ENCODE assay signal across 8 cellular contexts in the genomic region with DNA sequence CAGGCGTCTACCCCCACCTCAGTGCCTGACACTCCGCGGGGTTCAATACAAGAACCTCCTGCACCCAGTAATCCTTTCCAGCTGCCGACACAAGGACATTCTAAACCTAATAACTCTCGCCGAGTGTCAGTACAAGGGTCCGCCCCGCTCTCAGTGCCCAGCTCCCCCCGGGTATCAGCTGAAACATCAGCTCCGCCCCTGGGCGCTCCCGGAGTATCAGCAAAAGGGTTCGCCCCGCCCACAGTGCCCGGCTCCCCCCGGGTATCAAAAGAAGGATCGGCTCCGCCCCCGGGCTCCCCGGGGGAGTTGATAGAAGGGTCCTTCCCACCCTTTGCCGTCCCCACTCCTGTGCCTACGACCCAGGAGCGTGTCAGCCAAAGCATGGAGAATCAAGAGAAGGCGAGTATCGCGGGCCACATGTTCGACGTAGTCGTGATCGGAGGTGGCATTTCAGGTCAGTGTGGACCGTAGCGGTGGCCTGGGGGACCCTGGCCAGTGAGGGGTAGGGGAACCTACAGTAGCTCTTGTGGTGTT. TPM values are rescaled to one million over a fixed set of nuclear protein-coding genes. Genes with fewer than 3 reads are reported as not detected.
DNase-seq lines count a peak whose midpoint lies in the region; ATAC-seq, FAIRE-seq and TF ChIP-seq lines count a peak whose summit lies in the region.

Gene MAOA, plus strand, starts transcription at position 339 of the 534 bp plus-strand sequence. Its CDS starts 43 bp downstream, at position 382.

- no peaks in the 10 kb centered on the region for H3K9me3 Mint-ChIP-seq in activated naive CD8-positive, alpha-beta T cell treated with anti-CD3 and anti-CD28 coated beads, Interleukin-2, amount 50 U/mL, for 24 hours
- H3K9me3 Mint-ChIP-seq in HFFc6, result no peaks in the 10 kb centered on the region

- intact Hi-C loops in aorta (cut with DNase I), result loop anchor here (5.0 kb wide), 3 partner anchors 46 to 94 kb away; no protein-coding TSS in a partner anchor

- TF ChIP-seq CTCF in D721Med (IDR thresholded peaks at IDR 0.05; ENCODE audit: insufficient read depth, missing control alignments) (no peak), cardiac muscle cell (IDR thresholded peaks at IDR 0.05; ENCODE audit: low read depth, low read length) (no peak), omental fat pad (IDR thresholded peaks at IDR 0.05) (no peak), HFFc6 (IDR thresholded peaks at IDR 0.05) (no peak)

- DNase-seq in D721Med (ENCODE audit: insufficient read length, low spot score) (peak; percentile 13), OCI-M1 (lab: John Stamatoyannopoulos, UW) (peak; percentile 59), cardiac muscle cell (ENCODE audit: low read depth in 1 of 2, low spot score in 1 of 2) (peak; percentile 35 to 46), omental fat pad (ENCODE audit: low spot score) (peak; percentile 41), aorta (peak; percentile 84 to 92), HFFc6 (no peak), NCI-H1694 treated with DMSO at 0.1 percent for 48 hours (lab: John Stamatoyannopoulos, UW) (no peak)
- DNase-seq in activated naive CD8-positive, alpha-beta T cell treated with anti-CD3 and anti-CD28 coated beads, Interleukin-2, amount 50 U/mL, for 24 hours, result peak; percentile 14

- no peak within 1 kb of the TSS for H3K27ac Mint-ChIP-seq in activated naive CD8-positive, alpha-beta T cell treated with anti-CD3 and anti-CD28 coated beads, Interleukin-2, amount 50 U/mL, for 24 hours
- H3K27ac Mint-ChIP-seq in HFFc6, result no peak within 1 kb of the TSS

- peaks cover 9% of the 10 kb centered on the region for H3K4me1 Mint-ChIP-seq in activated naive CD8-positive, alpha-beta T cell treated with anti-CD3 and anti-CD28 coated beads, Interleukin-2, amount 50 U/mL, for 24 hours
- no peaks in the 10 kb centered on the region for H3K4me1 Mint-ChIP-seq in HFFc6 (ENCODE audit: low read depth)

- H3K9me3 ChIP-seq in cardiac muscle cell (ENCODE audit: low read depth), result no peaks in the 10 kb centered on the region
- no peaks in the 10 kb centered on the region for H3K9me3 ChIP-seq in aorta (ENCODE audit: control insufficient read depth, low read length)

- FAIRE-seq in D721Med (lab: Jason Lieb, UNC), result no peak

- no peaks in the 10 kb centered on the region for H3K36me3 Mint-ChIP-seq in activated naive CD8-positive, alpha-beta T cell treated with anti-CD3 and anti-CD28 coated beads, Interleukin-2, amount 50 U/mL, for 24 hours (ENCODE audit: low read depth)
- no peaks in the 10 kb centered on the region for H3K36me3 Mint-ChIP-seq in HFFc6 (ENCODE audit: low read depth)

- peak within 1 kb of the TSS; percentile 81 for H3K4me3 Mint-ChIP-seq in activated naive CD8-positive, alpha-beta T cell treated with anti-CD3 and anti-CD28 coated beads, Interleukin-2, amount 50 U/mL, for 24 hours
- no peak within 1 kb of the TSS for H3K4me3 Mint-ChIP-seq in HFFc6

- WGBS in aorta, 2 donors, result 1 to 39% methylated on average over 32 of the region's 32 CpGs

- H3K27ac ChIP-seq in cardiac muscle cell (no peak within 1 kb of the TSS), aorta (ENCODE audit: low read depth in 1 of 2, low read length in 2 of 2) (peak within 1 kb of the TSS in 1 of 2 donors; percentile 62)

- peaks cover 6% of the 10 kb centered on the region for H3K27me3 Mint-ChIP-seq in activated naive CD8-positive, alpha-beta T cell treated with anti-CD3 and anti-CD28 coated beads, Interleukin-2, amount 50 U/mL, for 24 hours
- no peaks in the 10 kb centered on the region; the same call in 1 of the 2 replicates for H3K27me3 Mint-ChIP-seq in HFFc6 (ENCODE audit: insufficient read depth)

- peak within 1 kb of the TSS; percentile 40 for H3K4me3 ChIP-seq in cardiac muscle cell
- H3K4me3 ChIP-seq in aorta (ENCODE audit: low read length in 2 of 2), result peak within 1 kb of the TSS; percentile 73 to 86

- no peak for ATAC-seq in activated naive CD8-positive, alpha-beta T cell treated with anti-CD3 and anti-CD28 coated beads, Interleukin-2, amount 50 U/mL, for 24 hours
- ATAC-seq in omental fat pad (ENCODE audit: low FRiP score) (peak; percentile 37), aorta (ENCODE audit: low FRiP score) (peak; percentile 78)

- H3K27me3 ChIP-seq in cardiac muscle cell, result no peaks in the 10 kb centered on the region
- H3K27me3 ChIP-seq in aorta (ENCODE audit: control insufficient read depth in 1 of 2, insufficient read depth in 2 of 2, low read length in 1 of 2), result no peaks in the 10 kb centered on the region

- H3K36me3 ChIP-seq in cardiac muscle cell (no peaks in the 10 kb centered on the region), aorta (ENCODE audit: control insufficient read depth in 1 of 2, insufficient read depth in 2 of 2, low read length in 1 of 2) (no peaks in the 10 kb centered on the region)

- H3K4me1 ChIP-seq in cardiac muscle cell (ENCODE audit: low read depth) (no peaks in the 10 kb centered on the region), aorta (ENCODE audit: control insufficient read depth in 1 of 2, insufficient read depth in 2 of 2, low read length in 2 of 2) (no peaks in the 10 kb centered on the region)

RNA-seq across cellular contexts. Expression of gene MAOA, which starts in this region (rescaled TPM):
- 4.3 and 10.3 TPM in 2 replicates for total RNA-seq in cardiac muscle cell
- polyA plus RNA-seq in cardiac muscle cell, result 6.7 and 11.2 TPM in 2 replicates
- total RNA-seq in omental fat pad, result 100 to 1,000 TPM; 220 to 477 (median 242) TPM
- 10 to 100 TPM; 29.6 to 68.2 TPM for total RNA-seq in aorta
- 100 to 1,000 TPM in 1 of 2 donors, 10 to 100 TPM in 1; 96.8 to 108 TPM for polyA plus RNA-seq in aorta
- total RNA-seq in HFFc6 (2021; fragmentation: NEBNext Ultra II Directional; extraction: Animal tissue kit (Norgen Biotek cat#: 25700)), result under 1 TPM in 3 of 6 experiments, not detected in 3; 0.07 to 0.25 (median 0.07) TPM

Comparison
In these comparisons a context has a peak if more than half of its experiments do, and no peak if none do; other contexts are left out.
1. DNase-seq: peak in D721Med (single experiment), OCI-M1 (single experiment), activated naive CD8-positive, alpha-beta T cell treated with anti-CD3 and anti-CD28 coated beads, Interleukin-2, amount 50 U/mL, for 24 hours (single experiment), cardiac muscle cell (2 of 2), omental fat pad (single experiment) and aorta (2 of 2); none in HFFc6 (single experiment) and NCI-H1694 treated with DMSO at 0.1 percent for 48 hours (single experiment).